In the genomic region with DNA sequence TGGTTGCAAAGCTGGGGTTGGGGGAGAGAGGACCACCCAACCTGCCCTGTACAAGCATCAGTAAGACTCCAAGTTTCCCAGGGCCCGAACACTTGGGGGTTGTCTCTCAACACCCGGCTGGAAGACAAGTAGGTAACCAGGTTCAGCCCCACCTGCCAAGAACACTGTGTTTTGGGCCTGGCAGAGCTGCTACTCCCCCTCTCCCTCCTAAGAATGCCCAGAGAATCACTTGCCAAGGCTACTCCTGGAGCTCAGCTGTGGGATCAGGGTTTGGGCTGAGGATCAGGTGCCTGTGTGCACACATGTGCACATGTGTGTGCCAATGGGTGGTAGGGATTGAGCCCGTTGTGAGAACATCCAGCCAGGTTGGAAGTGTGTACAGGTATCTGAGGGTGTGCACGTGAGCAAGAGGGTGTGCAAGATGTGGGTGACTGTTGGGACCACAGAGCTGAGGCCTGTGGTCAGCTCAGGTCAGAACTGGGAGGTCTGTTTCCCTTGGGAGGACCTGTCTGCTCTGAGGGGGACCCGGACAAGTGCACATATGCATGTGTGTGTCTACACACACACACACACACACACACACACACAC, we compare ENCODE assay signal across 36 cellular contexts. TPM values are rescaled to one million over a fixed set of nuclear protein-coding genes. Genes with fewer than 3 reads are reported as not detected.
DNase-seq lines count a peak whose midpoint lies in the region; ATAC-seq and TF ChIP-seq lines count a peak whose summit lies in the region.
"Had no signal": no experiment of that assay in that cellular context is flagged by ENCODE, and none has a peak within 500 bp of the region (broad histone marks: within the 10 kb centered on the region; RNA-seq: fewer than 3 reads in every experiment).

No MANE protein-coding gene starts in this region.

- no peak overlapping the region for H3K56ac ChIP-seq in H9 (ENCODE audit: insufficient read length, low read depth, low read length)

- H3K27ac Mint-ChIP-seq in H9, result peak overlapping the region in 1 of 3 experiments; percentile 89; a peak in 1 of 7 replicates
- H3K27ac Mint-ChIP-seq: activated CD4-positive, alpha-beta memory T cell treated with anti-CD3 and anti-CD28 coated beads for 36 hours; activated T-helper 17 cell treated with anti-CD3 and anti-CD28 coated beads, Interleukin-2, amount 50 U/mL, for 72 hours; T-cell had no signal

- no peak overlapping the region for H4K8ac ChIP-seq in H9 (replicated peaks; ENCODE audit: insufficient read length, low read depth, low read length)

- H3K4me3 ChIP-seq in duodenal mucosa (ENCODE audit: low read depth in 1 of 2, low read length in 2 of 2), result peak overlapping the region; percentile 77 to 82
- no peak overlapping the region for H3K4me3 ChIP-seq in muscle layer of duodenum (ENCODE audit: low read depth in 1 of 2, low read length in 2 of 2)
- H3K4me3 ChIP-seq in thyroid gland (replicated peaks in 1 of 3), result no peak overlapping the region
- H3K4me3 ChIP-seq: K562, ovary, SJSA1 had no signal

- H2BK20ac ChIP-seq in H9 (ENCODE audit: low read depth, low read length, poor library complexity, severe bottlenecking), result no peak overlapping the region

- no peak overlapping the region for H2BK120ac ChIP-seq in H9 (ENCODE audit: low read depth, low read length, poor library complexity, severe bottlenecking)

- no peak overlapping the region for H2BK12ac ChIP-seq in H9 (ENCODE audit: insufficient read length, low read depth, low read length)

- H3K27me3 Mint-ChIP-seq in H9 (ENCODE audit: low read depth), result peaks cover 16% of the 10 kb centered on the region

- H4K20me1 ChIP-seq in H9 (ENCODE audit: control insufficient read depth, insufficient read depth, insufficient read length), result no peaks in the 10 kb centered on the region

- DNase-seq in H9, result no peak
- DNase-seq in thyroid gland, result peak; percentile 76 to 78
- DNase-seq in NCI-H446 treated with DMSO at 0.1 percent for 48 hours (lab: John Stamatoyannopoulos, UW), result no peak
- DNase-seq in activated T-cell treated with anti-CD3 and anti-CD28 coated beads, Interleukin-2, amount 50 U/mL, for 1 hour, result no peak
- DNase-seq: activated CD4-positive, alpha-beta memory T cell treated with anti-CD3 and anti-CD28 coated beads for 36 hours; activated CD4-positive, CD25-positive, alpha-beta regulatory T cell treated with anti-CD3 and anti-CD28 coated beads, Interleukin-2, amount 50 U/mL, for 72 hours; activated CD8-positive, alpha-beta memory T cell treated with anti-CD3 and anti-CD28 coated beads, Interleukin-2, amount 50 U/mL, for 4 hours; activated naive CD4-positive, alpha-beta T cell treated with anti-CD3 and anti-CD28 coated beads, Interleukin-2, amount 50 U/mL, for 16 hours; amniotic stem cell; brain microvascular endothelial cell; effector CD8-positive, alpha-beta T cell; EL; head of caudate nucleus; immature natural killer cell; mesenchymal stem cell; naive thymus-derived CD4-positive, alpha-beta T cell; NCI-H1105; NCI-H1930; NCI-H2227 treated with DMSO at 0.1 percent for 48 hours; NCI-H748 treated with DMSO at 0.1 percent for 48 hours; RPMI8226; spleen; stimulated activated CD4-positive, alpha-beta T cell treated with anti-CD3 and anti-CD28 coated beads, Interleukin-4, amount 100 ng/mL, for 1 hour; substantia nigra; T-cell had no signal

- H3K79me1 ChIP-seq in H9 (ENCODE audit: insufficient read depth, low read depth, low read length, poor library complexity, severe bottlenecking), result no peaks in the 10 kb centered on the region

- intact Hi-C loops in thyroid gland (cut with DNase I), result no loop called here

- no peaks in the 10 kb centered on the region; the same call in 1 of the 2 replicates for H3K27me3 ChIP-seq in H9 (ENCODE audit: insufficient read depth, low read length)
- H3K27me3 ChIP-seq in duodenal mucosa (ENCODE audit: control insufficient read depth in 1 of 2, insufficient read depth in 2 of 2, low read length in 2 of 2), result no peaks in the 10 kb centered on the region
- no peaks in the 10 kb centered on the region for H3K27me3 ChIP-seq in muscle layer of duodenum (ENCODE audit: low read depth, low read length)
- no peaks in the 10 kb centered on the region for H3K27me3 ChIP-seq in thyroid gland
- H3K27me3 ChIP-seq: ovary had no signal

- ATAC-seq in HG03095 (IDR thresholded peaks at IDR 0.05; ENCODE audit: unreplicated experiment), result no peak
- ATAC-seq: activated T-helper 17 cell treated with anti-CD3 and anti-CD28 coated beads, Interleukin-2, amount 50 U/mL, for 72 hours; K562; naive thymus-derived CD4-positive, alpha-beta T cell; T-cell had no signal

- no peak overlapping the region for H2AFZ ChIP-seq in H9 (ENCODE audit: low read length)

- H3K14ac ChIP-seq in H9 (ENCODE audit: insufficient read depth, low read length), result no peak overlapping the region

- H2BK15ac ChIP-seq in H9 (ENCODE audit: low read depth, low read length), result no peak overlapping the region

- H3K36me3 Mint-ChIP-seq in H9 (ENCODE audit: insufficient read depth in 1 of 3, low read depth in 3 of 3), result peaks cover 4 to 24% (median 14%) of the 10 kb centered on the region in 3 experiments; a peak in 6 of 7 replicates

- no peak overlapping the region for H3K4ac ChIP-seq in H9 (ENCODE audit: low read depth, low read length)

- no peak overlapping the region for H4K91ac ChIP-seq in H9 (ENCODE audit: insufficient read length, low read depth, low read length)

- H3K9me3 ChIP-seq in H9 (ENCODE audit: control insufficient read depth, low read depth, low read length) (no peaks in the 10 kb centered on the region), duodenal mucosa (ENCODE audit: control insufficient read depth in 1 of 2, low read length in 2 of 2) (no peaks in the 10 kb centered on the region), muscle layer of duodenum (ENCODE audit: control insufficient read depth in 1 of 2, low read length in 2 of 2) (no peaks in the 10 kb centered on the region), thyroid gland (no peaks in the 10 kb centered on the region)
- H3K9me3 ChIP-seq: ovary, SJSA1, spleen had no signal

- H2AK5ac ChIP-seq in H9 (ENCODE audit: insufficient read length, low read length), result no peak overlapping the region

- H3K27ac ChIP-seq in H9 (ENCODE audit: insufficient read length, low read depth, low read length), result no peak overlapping the region
- H3K27ac ChIP-seq in duodenal mucosa (ENCODE audit: low read depth, low read length), result peak overlapping the region; percentile 15
- peak overlapping the region; percentile 56 for H3K27ac ChIP-seq in muscle layer of duodenum (ENCODE audit: low read length)
- H3K27ac ChIP-seq in thyroid gland, result peak overlapping the region; percentile 87 to 91 (median 90)
- H3K27ac ChIP-seq: brain microvascular endothelial cell, ovary, SJSA1 had no signal

- H3K23ac ChIP-seq in H9 (ENCODE audit: insufficient read length, low read depth, low read length), result no peak overlapping the region

- H4K5ac ChIP-seq in H9 (ENCODE audit: insufficient read length, low read depth, low read length), result no peak overlapping the region

- H3K4me2 ChIP-seq in H9 (ENCODE audit: insufficient read depth, insufficient read length, low read length), result peak overlapping the region; percentile 58

- TF ChIP-seq POLR2A in thyroid gland (IDR thresholded peaks at IDR 0.05), result no peak

- H3K79me2 ChIP-seq in H9 (ENCODE audit: insufficient read depth, low read length), result no peaks in the 10 kb centered on the region; the same call in 1 of the 2 replicates

- peak overlapping the region; percentile 55 to 74; a peak in 4 of 5 replicates for H3K4me3 Mint-ChIP-seq in H9
- H3K4me3 Mint-ChIP-seq: activated CD4-positive, alpha-beta memory T cell treated with anti-CD3 and anti-CD28 coated beads for 36 hours; activated T-helper 17 cell treated with anti-CD3 and anti-CD28 coated beads, Interleukin-2, amount 50 U/mL, for 72 hours had no signal

- TF ChIP-seq CTCF in H9 (conservative IDR thresholded peaks at IDR 0.05) (no peak), thyroid gland (IDR thresholded peaks at IDR 0.05) (no peak)

- H3K4me1 ChIP-seq in H9 (ENCODE audit: insufficient read depth, low read length), result peaks cover 10% of the 10 kb centered on the region; the same call in 1 of the 2 replicates
- H3K4me1 ChIP-seq in duodenal mucosa (ENCODE audit: control insufficient read depth in 1 of 2, insufficient read depth in 2 of 2, low read length in 2 of 2), result peaks cover 24 to 37% of the 10 kb centered on the region in 2 donors
- peaks cover 0 to 19% of the 10 kb centered on the region in 2 donors for H3K4me1 ChIP-seq in muscle layer of duodenum (ENCODE audit: control insufficient read depth in 1 of 2, insufficient read depth in 2 of 2, low read length in 2 of 2)
- H3K4me1 ChIP-seq in thyroid gland, result peaks cover 56 to 79% of the 10 kb centered on the region in 2 donors

- no CpG with 5 or more reads among the region's 5 CpGs for WGBS in H9 (ENCODE audit: extremely low coverage, insufficient read length, low lambda C conversion rate)
- 70 to 77% methylated on average over 5 of the region's 5 CpGs for WGBS in thyroid gland, 2 donors

- H3K36me3 ChIP-seq in duodenal mucosa (ENCODE audit: control insufficient read depth in 1 of 2, insufficient read depth in 2 of 2, low read length in 2 of 2) (peaks cover 16 to 27% of the 10 kb centered on the region in 2 donors), muscle layer of duodenum (ENCODE audit: control insufficient read depth in 1 of 2, insufficient read depth in 2 of 2, low read length in 2 of 2) (peaks cover 11 to 13% of the 10 kb centered on the region in 2 donors), thyroid gland (peaks cover 9 to 13% of the 10 kb centered on the region in 2 donors)
- H3K36me3 ChIP-seq: ovary had no signal

- peaks cover 43 to 45% of the 10 kb centered on the region in 2 experiments for H3K4me1 Mint-ChIP-seq in H9
- H3K4me1 Mint-ChIP-seq: activated T-helper 17 cell treated with anti-CD3 and anti-CD28 coated beads, Interleukin-2, amount 50 U/mL, for 72 hours had no signal

- no peak overlapping the region for H3K9ac ChIP-seq in H9 (ENCODE audit: extremely low read depth, insufficient read length, low read length)
- peak overlapping the region; percentile 79 to 93 for H3K9ac ChIP-seq in duodenal mucosa (ENCODE audit: low read depth in 1 of 2, low read length in 2 of 2)

- no peak overlapping the region for H2BK5ac ChIP-seq in H9 (ENCODE audit: insufficient read length, low read length)

- H3K9me3 Mint-ChIP-seq in H9, result no peaks in the 10 kb centered on the region
- H3K9me3 Mint-ChIP-seq: activated CD4-positive, alpha-beta memory T cell treated with anti-CD3 and anti-CD28 coated beads for 36 hours; activated T-helper 17 cell treated with anti-CD3 and anti-CD28 coated beads, Interleukin-2, amount 50 U/mL, for 72 hours; immature natural killer cell; T-cell had no signal

- no peak overlapping the region for H3K18ac ChIP-seq in H9 (ENCODE audit: insufficient read length, low read depth, low read length)

- H3K23me2 ChIP-seq in H9 (ENCODE audit: insufficient read length, low read depth, low read length, poor library complexity, severe bottlenecking), result peaks cover 17% of the 10 kb centered on the region

- H3T11ph ChIP-seq in H9 (ENCODE audit: low read length), result no peak overlapping the region

RNA-seq across cellular contexts. Expression of gene HSD11B2, which starts 2.3 kb away (rescaled TPM):
- total RNA-seq in H9 (2021) (33.5 and 35.1 TPM in 2 replicates), thyroid gland (10 to 100 TPM in 2 of 4 donors, 1 to 10 TPM in 2; 4.6 to 11.9 (median 9.0) TPM)
- total RNA-seq: fibroblast of villous mesenchyme, SJSA1 had no signal

RNA-seq across cellular contexts. Expression of gene ZDHHC1, which starts 16.9 kb away (rescaled TPM):
- total RNA-seq in H9 (2021) (3.0 and 3.7 TPM in 2 replicates), thyroid gland (10 to 100 TPM; 33.3 to 63.8 (median 50.9) TPM)

RNA-seq across cellular contexts. Expression of gene TPPP3, which starts 39.9 kb away (rescaled TPM):
- 0.48 and 0.79 TPM in 2 replicates for total RNA-seq in H9 (2021)
- 1 to 10 TPM in 2 of 4 donors, under 1 TPM in 2; 0.54 to 2.3 (median 1.5) TPM for total RNA-seq in thyroid gland
- total RNA-seq: activated CD4-positive, alpha-beta memory T cell treated with anti-CD3 and anti-CD28 coated beads for 36 hours; H4; SJSA1 had no signal

RNA-seq across cellular contexts. Expression of gene ATP6V0D1, which starts 47.7 kb away (rescaled TPM):
- total RNA-seq in H9 (2021) (39.8 and 43.0 TPM in 2 replicates), thyroid gland (100 to 1,000 TPM; 110 to 238 (median 142) TPM)

RNA-seq across cellular contexts. Expression of gene AGRP, which starts 50.1 kb away (rescaled TPM):
- total RNA-seq in H9 (2021) (not detected in 2 replicates), thyroid gland (not detected)
- total RNA-seq: activated CD4-positive, alpha-beta memory T cell treated with anti-CD3 and anti-CD28 coated beads for 36 hours; activated T-helper 17 cell treated with anti-CD3 and anti-CD28 coated beads, Interleukin-2, amount 50 U/mL, for 72 hours; fibroblast of villous mesenchyme; H4; K562; M059J; naive thymus-derived CD4-positive, alpha-beta T cell; SJSA1; T-cell; urinary bladder had no signal

Comparison
In these comparisons a context has a peak if more than half of its experiments do, and no peak if none do; other contexts are left out.
1. DNase-seq: peak in thyroid gland (2 of 2); none in H9 (single experiment), NCI-H446 treated with DMSO at 0.1 percent for 48 hours (single experiment) and activated T-cell treated with anti-CD3 and anti-CD28 coated beads, Interleukin-2, amount 50 U/mL, for 1 hour (single experiment).
2. H3K4me3 ChIP-seq: peak in duodenal mucosa (2 of 2); none in muscle layer of duodenum (0 of 2) and thyroid gland (0 of 3).